ENCODE assay signal across 10 cellular contexts in the genomic region with DNA sequence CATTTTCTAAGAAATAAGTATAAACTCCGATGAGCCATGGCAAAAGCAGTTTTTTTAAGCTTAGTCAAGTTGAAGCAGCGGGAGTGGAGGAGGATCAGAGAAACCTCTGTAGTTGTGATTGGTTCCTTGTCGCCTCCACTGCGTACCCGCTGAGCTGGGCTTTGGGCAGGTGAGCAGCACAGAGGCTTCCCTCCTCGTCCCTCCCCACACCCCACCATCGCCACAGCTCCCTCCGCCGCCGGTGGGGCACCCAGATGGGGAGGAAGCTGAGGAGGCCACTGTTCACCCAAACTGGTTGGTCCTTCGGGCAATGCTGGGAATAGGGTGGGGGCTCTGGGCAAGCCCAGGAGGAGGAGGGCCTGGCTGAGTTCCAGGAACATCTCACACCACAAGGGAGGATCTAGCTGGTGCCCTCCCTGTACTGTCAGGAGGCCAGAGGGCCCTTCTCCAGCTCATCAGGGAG. TPM values are rescaled to one million over a fixed set of nuclear protein-coding genes. Genes with fewer than 3 reads are reported as not detected.
DNase-seq lines count a peak whose midpoint lies in the region; ATAC-seq lines count a peak whose summit lies in the region.
"Had no signal": no experiment of that assay in that cellular context is flagged by ENCODE, and none has a peak within 500 bp of the region (broad histone marks: within the 10 kb centered on the region; RNA-seq: fewer than 3 reads in every experiment).

No MANE protein-coding gene starts in this region.

- DNase-seq in COLO668 (lab: John Stamatoyannopoulos, UW; ENCODE audit: unreplicated experiment) (peak; percentile 77), NAMALWA (ENCODE audit: low spot score) (peak; percentile 86), OCI-M1 (lab: John Stamatoyannopoulos, UW) (peak; percentile 23), left ventricle myocardium superior (peak; percentile 55), NCI-H226 (no peak)
- DNase-seq: amniotic stem cell; stimulated activated CD8-positive, alpha-beta memory T cell treated with anti-CD3 and anti-CD28 coated beads, Interleukin-4, amount 100 ng/mL, for 48 hours had no signal

- intact Hi-C loops in left ventricle myocardium superior (cut with micrococcal nuclease) = loop anchor here (10.0 kb wide), 1 partner anchor 95 kb away; a partner anchor contains a TSS

- ATAC-seq in left ventricle myocardium superior (peak; percentile 38), HG03469 (IDR thresholded peaks at IDR 0.05; ENCODE audit: unreplicated experiment) (no peak), HG03521 (IDR thresholded peaks at IDR 0.05; ENCODE audit: unreplicated experiment) (no peak), HG02840 (IDR thresholded peaks at IDR 0.05; ENCODE audit: low FRiP score, unreplicated experiment) (no peak)

RNA-seq across cellular contexts. Expression of a gene that starts 5.2 kb away (rescaled TPM):
- total RNA-seq in left ventricle myocardium superior = 124 TPM

RNA-seq across cellular contexts. Expression of a gene that starts 13.1 kb away (rescaled TPM):
- 11.4 TPM for total RNA-seq in left ventricle myocardium superior

RNA-seq across cellular contexts. Expression of a gene that starts 31.0 kb away (rescaled TPM):
- total RNA-seq in left ventricle myocardium superior = 4.2 TPM

RNA-seq across cellular contexts. Expression of a gene that starts 31.5 kb away (rescaled TPM):
- total RNA-seq in left ventricle myocardium superior = 24.4 TPM

RNA-seq across cellular contexts. Expression of a gene that starts 54.7 kb away (rescaled TPM):
- total RNA-seq in left ventricle myocardium superior = 152 TPM
